Comparison of ENCODE assay signal across 8 cellular contexts in the genomic region with DNA sequence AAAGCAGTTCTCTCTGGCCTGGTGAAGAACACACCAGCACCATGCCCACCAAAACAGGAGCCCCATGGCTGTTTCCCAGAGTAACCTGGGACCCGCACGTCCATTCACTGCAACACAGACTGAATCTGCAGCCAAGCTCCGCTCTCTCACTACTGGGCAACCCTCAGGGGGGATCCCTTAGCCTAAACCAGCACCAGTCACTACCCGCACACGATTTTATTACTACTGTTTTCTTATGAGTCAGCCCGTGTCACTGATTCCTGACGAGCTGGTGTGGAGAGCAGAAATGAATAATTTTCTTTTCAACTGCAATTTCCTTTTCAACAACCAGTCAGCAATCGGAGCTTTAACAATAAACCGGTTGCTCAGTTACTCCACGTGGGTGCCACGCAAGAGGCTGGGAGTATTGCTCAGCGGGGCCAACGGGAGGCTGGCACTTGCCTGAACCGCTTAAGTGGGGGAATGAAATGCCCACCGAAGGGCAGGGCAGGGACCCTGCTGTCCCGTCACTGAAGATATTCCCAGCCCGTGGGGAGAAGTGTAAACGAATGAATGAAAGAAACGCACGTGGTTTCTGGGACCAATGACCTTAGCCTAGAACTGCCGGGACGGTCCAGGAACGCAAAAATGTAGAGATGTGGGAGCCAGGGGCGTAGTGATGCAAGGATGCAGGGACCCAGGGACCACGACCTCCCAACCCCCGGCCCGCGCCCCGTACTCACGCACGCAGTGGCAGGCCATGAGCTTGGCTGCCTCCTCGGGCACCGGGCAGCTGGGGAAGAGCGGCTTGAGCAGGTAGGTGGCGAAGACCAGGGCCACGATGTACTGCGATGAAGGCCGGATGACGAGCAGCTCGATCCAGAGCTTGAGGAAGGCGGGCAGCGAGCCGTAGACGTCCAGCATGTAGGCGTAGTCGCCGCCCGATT. TPM values are rescaled to one million over a fixed set of nuclear protein-coding genes. Genes with fewer than 3 reads are reported as not detected.
DNase-seq lines count a peak whose midpoint lies in the region; ATAC-seq and TF ChIP-seq lines count a peak whose summit lies in the region.
"Not testable (repeated sequence)": the region's sequence is repeated elsewhere in the genome, so short reads cannot be mapped to it uniquely, and the experiment has no call there.

No MANE protein-coding gene starts in this region.

- not testable (repeated sequence) for H3K27ac ChIP-seq in SK-N-MC
- H3K27ac ChIP-seq in mucosa of rectum (ENCODE audit: low read depth in 2 of 2, low read length in 2 of 2): peak overlapping the region; percentile 45 to 67

- ATAC-seq in GM21447 (IDR thresholded peaks at IDR 0.05; ENCODE audit: unreplicated experiment) (peak; percentile 40), HG03521 (IDR thresholded peaks at IDR 0.05; ENCODE audit: unreplicated experiment) (peak; percentile 22)
- peak; percentile 89 for ATAC-seq in stimulated activated effector memory CD8-positive, alpha-beta T cell treated with anti-CD3 and anti-CD28 coated beads, Interleukin-12 subunit alpha, Interleukin-12 subunit beta, amount 100 ng/mL, for 72 hours

- not testable (repeated sequence) for H3K9me3 ChIP-seq in SK-N-MC (ENCODE audit: low read depth, low read length); adipocyte (ENCODE audit: control insufficient read depth, low read length); mucosa of rectum (ENCODE audit: control insufficient read depth in 2 of 2, low read length in 2 of 2)

- H3K9me3 Mint-ChIP-seq in stimulated activated effector memory CD8-positive, alpha-beta T cell treated with anti-CD3 and anti-CD28 coated beads, Interleukin-12 subunit alpha, Interleukin-12 subunit beta, amount 100 ng/mL, for 72 hours: not testable (repeated sequence)

- H3K9ac ChIP-seq in SK-N-MC (ENCODE audit: insufficient read length) (peak overlapping the region; percentile 76), adipocyte (ENCODE audit: low read length) (peak overlapping the region; percentile 75), mucosa of rectum (ENCODE audit: low read depth in 1 of 2, low read length in 2 of 2) (peak overlapping the region; percentile 47 to 66)

- in situ Hi-C loops in Caki2 (cut with HindIII; ENCODE audit: low pct_unique_long_range_greater_than_20kb, low sequenced_read_pairs): not testable (repeated sequence)

- peak overlapping the region; percentile 88 for H3K4me3 Mint-ChIP-seq in stimulated activated effector memory CD8-positive, alpha-beta T cell treated with anti-CD3 and anti-CD28 coated beads, Interleukin-12 subunit alpha, Interleukin-12 subunit beta, amount 100 ng/mL, for 72 hours

- H3K4me3 ChIP-seq in SK-N-MC (peak overlapping the region; percentile 88), adipocyte (ENCODE audit: low read length) (peak overlapping the region; percentile 81), fibroblast of villous mesenchyme (ENCODE audit: low read depth, low read length) (peak overlapping the region; percentile 71), mucosa of rectum (ENCODE audit: low read length in 2 of 2) (peak overlapping the region; percentile 71 to 72)

- DNase-seq in Caki2 (ENCODE audit: low read depth): peak; percentile 40
- not testable (repeated sequence) for DNase-seq in SK-N-MC (ENCODE audit: low read depth, low spot score); fibroblast of villous mesenchyme (ENCODE audit: low read depth)
- DNase-seq in adipocyte (ENCODE audit: low read depth): peak; percentile 49
- peak in 1 of 2 donors; percentile 81 for DNase-seq in stimulated activated effector memory CD8-positive, alpha-beta T cell treated with anti-CD3 and anti-CD28 coated beads, Interleukin-12 subunit alpha, Interleukin-12 subunit beta, amount 100 ng/mL, for 72 hours (ENCODE audit: low spot score in 2 of 2)

- not testable (repeated sequence) for TF ChIP-seq CTCF in fibroblast of villous mesenchyme (IDR thresholded peaks at IDR 0.05; ENCODE audit: insufficient read depth, low read depth, low read length)

- H3K36me3 Mint-ChIP-seq in stimulated activated effector memory CD8-positive, alpha-beta T cell treated with anti-CD3 and anti-CD28 coated beads, Interleukin-12 subunit alpha, Interleukin-12 subunit beta, amount 100 ng/mL, for 72 hours: peaks cover 57% of the 10 kb centered on the region

- not testable (repeated sequence) for H3K4me1 ChIP-seq in adipocyte (ENCODE audit: control insufficient read depth, insufficient read depth, low read length); mucosa of rectum (ENCODE audit: control insufficient read depth in 2 of 2, insufficient read depth in 2 of 2, low read length in 2 of 2)

- not testable (repeated sequence) for H3K36me3 ChIP-seq in SK-N-MC (ENCODE audit: insufficient read depth, low read length); adipocyte (ENCODE audit: control insufficient read depth, insufficient read depth, low read length, severe bottlenecking); mucosa of rectum (ENCODE audit: control insufficient read depth in 2 of 2, insufficient read depth in 2 of 2, low read length in 2 of 2)

- H3K27ac Mint-ChIP-seq in stimulated activated effector memory CD8-positive, alpha-beta T cell treated with anti-CD3 and anti-CD28 coated beads, Interleukin-12 subunit alpha, Interleukin-12 subunit beta, amount 100 ng/mL, for 72 hours: peak overlapping the region; percentile 97

- not testable (repeated sequence) for H3K27me3 ChIP-seq in adipocyte (replicated peaks; ENCODE audit: control insufficient read depth, insufficient read depth, low read length); mucosa of rectum (ENCODE audit: control insufficient read depth in 2 of 2, insufficient read depth in 2 of 2, low read length in 2 of 2)

- not testable (repeated sequence) for H3K4me1 Mint-ChIP-seq in stimulated activated effector memory CD8-positive, alpha-beta T cell treated with anti-CD3 and anti-CD28 coated beads, Interleukin-12 subunit alpha, Interleukin-12 subunit beta, amount 100 ng/mL, for 72 hours

RNA-seq across cellular contexts. Expression of a gene that starts 50.4 kb away (rescaled TPM):
- not detected in 2 replicates for total RNA-seq in Caki2 (2014; rRNA removed; shearing (Covaris generic); ENCODE audit: low replicate concordance)
- total RNA-seq in fibroblast of villous mesenchyme: not detected in 2 replicates

Comparison
In these comparisons a context has a peak if more than half of its experiments do, and no peak if none do; other contexts are left out.
1. ATAC-seq: peak in every context shown above with its lines; median percentile 89 in stimulated activated effector memory CD8-positive, alpha-beta T cell treated with anti-CD3 and anti-CD28 coated beads, Interleukin-12 subunit alpha, Interleukin-12 subunit beta, amount 100 ng/mL, for 72 hours; 40 in GM21447; 22 in HG03521.